Comparison of ENCODE assay signal across 25 cellular contexts in genomic region chr6:56958481-56958880, GRCh38. TPM values are rescaled to one million over a fixed set of nuclear protein-coding genes. Genes with fewer than 3 reads are reported as not detected.
"Had no signal": no experiment of that assay in that cellular context is flagged by ENCODE, and none has a peak within 500 bp of the region (broad histone marks: within the 10 kb centered on the region; RNA-seq: fewer than 3 reads in every experiment).

No MANE protein-coding gene starts in this region.

- ATAC-seq: activated CD8-positive, alpha-beta T cell treated with anti-CD3 and anti-CD28 coated beads, Interleukin-2, amount 10 ng/mL, durations not matched to agents 7 days and 5 days; body of pancreas; heart left ventricle; right cardiac atrium; stimulated activated naive CD8-positive, alpha-beta T cell treated with anti-CD3 and anti-CD28 coated beads, Interleukin-15, Interleukin-2, amounts not matched to agents 100 U/mL and 50 U/mL, for 24 hours; T-helper 17 cell; WTC11 had no signal

- H3K4me3 Mint-ChIP-seq: activated CD8-positive, alpha-beta T cell treated with anti-CD3 and anti-CD28 coated beads, Interleukin-2, amount 10 ng/mL, durations not matched to agents 7 days and 5 days; activated naive CD4-positive, alpha-beta T cell treated with anti-CD3 and anti-CD28 coated beads, Interleukin-2, amount 50 U/mL, for 24 hours; immature natural killer cell; nephron; T-helper 17 cell; WTC11 had no signal

- H3K27ac ChIP-seq: body of pancreas, coronary artery, esophagus squamous epithelium, heart left ventricle, suprapubic skin had no signal

- H3K9me3 ChIP-seq: body of pancreas, esophagus squamous epithelium, heart left ventricle, suprapubic skin had no signal

- H3K9me3 Mint-ChIP-seq: activated naive CD4-positive, alpha-beta T cell treated with anti-CD3 and anti-CD28 coated beads, Interleukin-2, amount 50 U/mL, for 24 hours; immature natural killer cell; nephron; WTC11 had no signal

- H3K36me3 ChIP-seq: esophagus squamous epithelium, heart left ventricle, suprapubic skin had no signal

- H3K4me2 ChIP-seq: smooth muscle cell had no signal

- DNase-seq: activated CD4-positive, alpha-beta T cell treated with anti-CD3 and anti-CD28 coated beads for 48 hours; activated CD8-positive, alpha-beta memory T cell treated with anti-CD3 and anti-CD28 coated beads, Interleukin-2, amount 50 U/mL, for 4 hours; activated CD8-positive, alpha-beta T cell treated with anti-CD3 and anti-CD28 coated beads, Interleukin-2, amount 10 ng/mL, durations not matched to agents 7 days and 5 days; activated effector memory CD4-positive, alpha-beta T cell treated with anti-CD3 and anti-CD28 coated beads, Interleukin-2, amount 50 U/mL, for 16 hours; activated T-cell treated with anti-CD3 and anti-CD28 coated beads, Interleukin-2, amount 50 U/mL, for 48 hours; body of pancreas; central memory CD4-positive, alpha-beta T cell; effector CD4-positive, alpha-beta T cell; esophagus squamous epithelium; heart left ventricle; immature natural killer cell; nucleus accumbens; right cardiac atrium; stimulated activated CD4-positive, alpha-beta T cell treated with anti-CD3 and anti-CD28 coated beads, Interleukin-4, amount 100 ng/mL, for 4 hours; stimulated activated CD8-positive, alpha-beta memory T cell treated with anti-CD3 and anti-CD28 coated beads, Interleukin-4, amount 100 ng/mL, for 48 hours; stimulated activated naive CD8-positive, alpha-beta T cell treated with anti-CD3 and anti-CD28 coated beads, Interleukin-15, Interleukin-2, amounts not matched to agents 100 U/mL and 50 U/mL, for 24 hours; T-helper 17 cell; trophoblast cell had no signal

- H3K4me3 ChIP-seq: body of pancreas, coronary artery, esophagus squamous epithelium, heart left ventricle, smooth muscle cell, suprapubic skin had no signal

- H3K27ac Mint-ChIP-seq: activated CD8-positive, alpha-beta T cell treated with anti-CD3 and anti-CD28 coated beads, Interleukin-2, amount 10 ng/mL, durations not matched to agents 7 days and 5 days; activated naive CD4-positive, alpha-beta T cell treated with anti-CD3 and anti-CD28 coated beads, Interleukin-2, amount 50 U/mL, for 24 hours; immature natural killer cell; nephron; progenitor cell of endocrine pancreas; T-helper 17 cell; WTC11 had no signal

- H3K36me3 Mint-ChIP-seq: activated naive CD4-positive, alpha-beta T cell treated with anti-CD3 and anti-CD28 coated beads, Interleukin-2, amount 50 U/mL, for 24 hours; immature natural killer cell; WTC11 had no signal

RNA-seq across cellular contexts. Expression of gene BEND6, which starts 3.6 kb away (rescaled TPM):
- total RNA-seq: activated CD8-positive, alpha-beta T cell treated with anti-CD3 and anti-CD28 coated beads, Interleukin-2, amount 10 ng/mL, durations not matched to agents 7 days and 5 days; suprapubic skin; T-helper 17 cell had no signal
